ENCODE assay signal across 17 cellular contexts in the genomic region with DNA sequence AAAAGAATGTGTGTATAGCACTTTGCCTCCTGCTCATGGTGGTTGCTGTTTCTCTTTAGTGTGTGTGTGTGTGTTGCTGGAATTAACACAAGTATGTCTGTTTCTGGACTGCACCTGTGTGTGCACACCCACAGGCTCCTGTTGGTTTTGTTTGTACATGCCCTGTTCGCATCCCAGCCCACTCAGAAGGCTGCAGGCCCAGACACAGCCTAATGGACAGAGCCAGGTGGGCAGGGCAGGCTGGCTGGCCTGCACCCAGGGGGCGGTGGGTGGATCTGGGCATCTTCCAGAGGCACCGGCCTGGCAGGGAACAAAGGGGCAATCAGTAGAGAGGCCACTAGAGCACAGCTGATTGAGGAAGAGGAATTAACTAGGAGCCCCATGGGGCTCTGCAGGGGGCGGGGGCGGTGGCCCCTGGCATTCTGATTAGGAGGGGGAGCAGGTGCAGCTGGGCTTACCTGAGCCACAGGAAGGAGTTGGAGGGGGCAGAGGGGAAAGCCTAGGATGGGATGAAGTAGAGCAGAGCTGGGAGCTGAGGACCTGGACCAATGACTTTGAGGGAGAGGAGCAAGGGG. TPM values are rescaled to one million over a fixed set of nuclear protein-coding genes. Genes with fewer than 3 reads are reported as not detected.
A peak's percentile ranks its signal among the peaks of the same experiment; 100 is the strongest.
DNase-seq lines count a peak whose midpoint lies in the region; ATAC-seq and TF ChIP-seq lines count a peak whose summit lies in the region.
"Had no signal": no experiment of that assay in that cellular context is flagged by ENCODE, and none has a peak within 500 bp of the region (broad histone marks: within the 10 kb centered on the region; RNA-seq: fewer than 3 reads in every experiment).

No MANE protein-coding gene starts in this region.

- no peaks in the 10 kb centered on the region for H3K4me1 ChIP-seq in A673 (ENCODE audit: insufficient read depth, low read length, poor library complexity, severe bottlenecking)
- H3K4me1 ChIP-seq: A549, ascending aorta had no signal

- no peak for ATAC-seq in HG02759 (IDR thresholded peaks at IDR 0.05; ENCODE audit: unreplicated experiment)

- H3K36me3 ChIP-seq in A673 (ENCODE audit: insufficient read depth, low read length, poor library complexity, severe bottlenecking) = no peaks in the 10 kb centered on the region
- H3K36me3 ChIP-seq: ascending aorta had no signal

- POLR2A ChIA-PET in A673 (lab: Charles Lee; ENCODE audit: low non-redundant PET) = interaction anchor here (1.0 kb wide), 1 partner anchor 12 kb away, joined by 3 read pairs; no protein-coding TSS in a partner anchor

- no TSS peak for BruUV-seq in A673 (replicated peaks; lab: Mats Ljungman, UMichigan)

- intact Hi-C loops in A673 (cut with micrococcal nuclease; ENCODE audit: unreplicated experiment) = loop anchor here (10.0 kb wide), 2 partner anchors 105 to 545 kb away; a partner anchor contains a TSS

- H3K27ac ChIP-seq in A673 (ENCODE audit: low read depth, low read length, poor library complexity, severe bottlenecking) = no peak overlapping the region
- H3K27ac ChIP-seq: A549, ascending aorta, HL-60 had no signal

- DNase-seq in COLO668 (lab: John Stamatoyannopoulos, UW; ENCODE audit: unreplicated experiment) (peak; percentile 89), NCI-H146 (lab: John Stamatoyannopoulos, UW) (peak; percentile 97), NCI-H526 (lab: John Stamatoyannopoulos, UW) (peak; percentile 39 to 77), epithelial cell of esophagus (ENCODE audit: low read depth) (peak; percentile 80), cortex of kidney (lab: John Stamatoyannopoulos, UW) (no peak), A673 (ENCODE audit: low spot score) (no peak), hepatic stellate cell (ENCODE audit: low spot score) (no peak)
- DNase-seq: activated CD4-positive, alpha-beta memory T cell treated with anti-CD3 and anti-CD28 coated beads for 36 hours; CD8-positive, alpha-beta memory T cell; effector CD4-positive, alpha-beta T cell; foreskin fibroblast; occipital lobe; SIG-M5 had no signal

- H3K27me3 ChIP-seq in A673 (replicated peaks; ENCODE audit: insufficient read depth, low read depth, low read length, poor library complexity) = peaks cover 15% of the 10 kb centered on the region
- H3K27me3 ChIP-seq: ascending aorta had no signal

- TF ChIP-seq CTCF in epithelial cell of esophagus (IDR thresholded peaks at IDR 0.05; ENCODE audit: insufficient read depth, low read depth, low read length, missing control alignments) (no peak), A673 (conservative IDR thresholded peaks at IDR 0.05; ENCODE audit: low read depth, low read length) (no peak)

- H3K9me3 ChIP-seq in A673 (ENCODE audit: low read depth, low read length, poor library complexity, severe bottlenecking) = no peaks in the 10 kb centered on the region
- H3K9me3 ChIP-seq: A549, ascending aorta had no signal

- H3K4me3 ChIP-seq in epithelial cell of esophagus (ENCODE audit: low read length) (no peak overlapping the region), A673 (ENCODE audit: low read depth, low read length, poor library complexity, severe bottlenecking) (no peak overlapping the region)
- H3K4me3 ChIP-seq: A549, ascending aorta had no signal

- CTCF ChIA-PET in A673 (lab: Charles Lee) = no interaction called here

RNA-seq across cellular contexts. Expression of a gene that starts 21.9 kb away (rescaled TPM):
- 16.3 and 18.7 TPM in 2 replicates for total RNA-seq in A673 (2021)

RNA-seq across cellular contexts. Expression of a gene that starts 50.2 kb away (rescaled TPM):
- total RNA-seq in A673 (2021) = 44.1 and 55.4 TPM in 2 replicates

Comparison
In these comparisons a context has a peak if more than half of its experiments do, and no peak if none do; other contexts are left out.
1. DNase-seq: peak in COLO668 (single experiment), NCI-H146 (single experiment), NCI-H526 (2 of 2) and epithelial cell of esophagus (single experiment); none in cortex of kidney (single experiment), A673 (single experiment) and hepatic stellate cell (single experiment).